16 cellular contexts compared by ENCODE assay signal in the genomic region with DNA sequence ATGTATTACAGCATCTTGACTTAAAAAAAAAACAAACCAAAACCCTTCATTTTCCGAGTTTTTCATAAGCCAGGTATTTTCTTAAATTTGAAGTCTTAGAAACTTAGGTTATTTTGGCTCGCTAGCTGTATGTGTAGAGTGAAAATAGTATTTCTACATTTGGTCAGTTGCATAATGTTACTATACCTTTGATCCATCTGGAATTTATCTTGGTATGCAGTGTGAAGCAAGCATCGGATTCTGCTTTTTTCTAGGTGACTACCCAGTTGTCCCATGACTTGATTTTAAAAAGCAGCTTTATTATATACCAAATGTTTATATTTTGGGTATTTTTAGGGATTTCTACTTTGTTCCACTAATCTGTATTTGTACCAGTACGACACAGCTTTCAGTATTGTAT. TPM values are rescaled to one million over a fixed set of nuclear protein-coding genes. Genes with fewer than 3 reads are reported as not detected.
DNase-seq lines count a peak whose midpoint lies in the region; ATAC-seq, FAIRE-seq and TF ChIP-seq lines count a peak whose summit lies in the region.
"Had no signal": no experiment of that assay in that cellular context is flagged by ENCODE, and none has a peak within 500 bp of the region (broad histone marks: within the 10 kb centered on the region; RNA-seq: fewer than 3 reads in every experiment).

No MANE protein-coding gene starts in this region.

- no peaks in the 10 kb centered on the region for H3K27me3 ChIP-seq in HepG2 (ENCODE audit: control insufficient read depth in 1 of 2, insufficient read depth in 2 of 2, low read length in 2 of 2)
- H3K27me3 ChIP-seq in ovary = no peaks in the 10 kb centered on the region
- H3K27me3 ChIP-seq: BLaER1 treated with 17β-estradiol and CSF1 and Interleukin-3, amounts not matched to agents 10 nM and 100 nM had no signal

- no peak overlapping the region for H3K9ac ChIP-seq in HepG2 (ENCODE audit: insufficient read depth, low read depth, low read length)
- H3K9ac ChIP-seq: BLaER1 treated with 17β-estradiol and CSF1 and Interleukin-3, amounts not matched to agents 10 nM and 100 nM had no signal

- no TSS peak for BruUV-seq in HepG2 (replicated peaks; lab: Mats Ljungman, UMichigan)

- H3K27ac ChIP-seq in HepG2 (ENCODE audit: extremely low read length, insufficient read depth, low read length) (no peak overlapping the region), ovary (no peak overlapping the region)
- H3K27ac ChIP-seq: BLaER1 treated with 17β-estradiol and CSF1 and Interleukin-3, amounts not matched to agents 10 nM and 100 nM had no signal

- intact Hi-C loops in HepG2 (cut with micrococcal nuclease; ENCODE audit: unreplicated experiment) = no loop called here
- intact Hi-C loops in ovary (cut with DNase I) = loop anchor here in 1 of 4 donors (10.0 kb wide), 1 partner anchor 1052 kb away; no protein-coding TSS in a partner anchor

- FAIRE-seq in H54 (lab: Jason Lieb, UNC) = peak; percentile 50
- FAIRE-seq in HepG2 (lab: Jason Lieb, UNC) = no peak
- FAIRE-seq: GM12878, GM19239 had no signal

- peak; percentile 53 for ATAC-seq in HepG2
- ATAC-seq: CD8-positive, alpha-beta T cell; GM12878 had no signal

- H3K9me3 ChIP-seq in HepG2 (ENCODE audit: low read length) = no peaks in the 10 kb centered on the region
- no peaks in the 10 kb centered on the region for H3K9me3 ChIP-seq in ovary

- CTCF ChIA-PET in HepG2 (lab: Yijun Ruan, JAX; ENCODE audit: low intra/inter-chr PET ratio, low total read pairs) = no interaction called here

- in situ Hi-C loops in HepG2 (cut with HindIII; ENCODE audit: extremely low pct_ligation_motif_present, low pct_unique_long_range_greater_than_20kb) = no loop called here
- in situ Hi-C loops in GM13976 (cut with MboI; ENCODE audit: low sequenced_read_pairs, unreplicated experiment) = no loop called here

- no peak for TF ChIP-seq EP300 in HepG2 (IDR thresholded peaks at IDR 0.05; ENCODE audit: low read depth in 2 of 2, low read length in 2 of 2)
- no peak for TF ChIP-seq EP300 in HepG2 (CRISPR knock-in tag; IDR thresholded peaks at IDR 0.05; ENCODE audit: borderline replicate concordance)
- TF ChIP-seq EP300 in ovary (IDR thresholded peaks at IDR 0.05) = no peak

- H3K36me3 ChIP-seq in HepG2 (replicated peaks in 1 of 2; ENCODE audit: control insufficient read depth in 1 of 2, insufficient read depth in 2 of 2, low read length in 2 of 2) (peaks cover 4% of the 10 kb centered on the region in 2 experiments; a peak in 4 of 5 replicates), ovary (no peaks in the 10 kb centered on the region)

- peaks cover 71% of the 10 kb centered on the region for H3K79me2 ChIP-seq in HepG2 (ENCODE audit: insufficient read depth, low read length)

- H3K4me2 ChIP-seq in HepG2 (ENCODE audit: low read depth, low read length) = no peak overlapping the region
- H3K4me2 ChIP-seq: BLaER1 treated with 17β-estradiol and CSF1 and Interleukin-3, amounts not matched to agents 10 nM and 100 nM had no signal

- TF ChIP-seq CTCF in fibroblast of the aortic adventitia (IDR thresholded peaks at IDR 0.05; ENCODE audit: insufficient read depth, low read length) = no peak
- TF ChIP-seq CTCF in HepG2 (CRISPR knock-in tag; IDR thresholded peaks at IDR 0.05) = no peak
- no peak for TF ChIP-seq CTCF in ovary (IDR thresholded peaks at IDR 0.05)
- no peak for TF ChIP-seq CTCF in GM13976 (IDR thresholded peaks at IDR 0.05; ENCODE audit: borderline replicate concordance, control extremely low read depth, extremely low read depth, insufficient read depth, missing control alignments)

- H3K4me1 ChIP-seq in HepG2 (ENCODE audit: insufficient read depth, low read length) (peaks cover 12% of the 10 kb centered on the region), ovary (ENCODE audit: insufficient read depth) (peaks cover 8% of the 10 kb centered on the region)

- 77% methylated on average over 4 of the region's 4 CpGs for WGBS in HepG2 (ENCODE audit: low lambda C conversion rate)
- 78 to 90% (median 85%) methylated on average over 4 of the region's 4 CpGs for WGBS in ovary, 3 donors

- H4K20me1 ChIP-seq in HepG2 (ENCODE audit: insufficient read depth, low read length) = peaks cover 2% of the 10 kb centered on the region; the same call in 1 of the 2 replicates

- no peak for TF ChIP-seq RAD21 in HepG2 (CRISPR knock-in tag; IDR thresholded peaks at IDR 0.05)

- no peak overlapping the region for H2AFZ ChIP-seq in HepG2 (ENCODE audit: low read length)

- no peak for DNase-seq in H54 (ENCODE audit: insufficient read length, low spot score)
- DNase-seq in amniotic epithelial cell (ENCODE audit: low read depth) = peak; percentile 54
- DNase-seq in fibroblast of the aortic adventitia (ENCODE audit: low read depth) = peak; percentile 27
- DNase-seq in HepG2 (ENCODE audit: low spot score) = peak; percentile 22
- no peak for DNase-seq in ovary
- no peak for DNase-seq in SIG-M5 treated with dmso at 0.1 percent for 504 hours (lab: John Stamatoyannopoulos, UW; ENCODE audit: unreplicated experiment)
- no peak for DNase-seq in NCI-H526 (lab: John Stamatoyannopoulos, UW)
- no peak for DNase-seq in GM13976 (ENCODE audit: low spot score)
- DNase-seq: Calu3; CD8-positive, alpha-beta T cell; DMS79 treated with DMSO at 0.1 percent for 48 hours; GOT3; H9 had no signal

- TF ChIP-seq POLR2A in H54 (IDR thresholded peaks at IDR 0.05; ENCODE audit: low read depth, low read length) = no peak
- no peak for TF ChIP-seq POLR2A in HepG2 (IDR thresholded peaks at IDR 0.05; ENCODE audit: insufficient read depth in 1 of 2, low read depth in 2 of 2, low read length in 2 of 2)
- no peak for TF ChIP-seq POLR2A in ovary (IDR thresholded peaks at IDR 0.05)

- POLR2A ChIA-PET in HepG2 (lab: Yijun Ruan, JAX) = no interaction called here

- no peak overlapping the region for H3K4me3 ChIP-seq in fibroblast of the aortic adventitia (ENCODE audit: low read depth, low read length)
- H3K4me3 ChIP-seq in HepG2 (replicated peaks in 1 of 3; ENCODE audit: insufficient read depth in 1 of 3, low read depth in 2 of 3, low read length in 3 of 3) = no peak overlapping the region
- H3K4me3 ChIP-seq in ovary = no peak overlapping the region
- H3K4me3 ChIP-seq: BLaER1 treated with 17β-estradiol and CSF1 and Interleukin-3, amounts not matched to agents 10 nM and 100 nM; GM12878 had no signal

TF ChIP-seq in HepG2, 621 proteins besides CTCF, POLR2A, EP300 and RAD21:
- TF ChIP-seq ZNF550 (CRISPR knock-in tag; IDR thresholded peaks at IDR 0.05; ENCODE audit: borderline replicate concordance) = no peak
- TF ChIP-seq ZNF569 (CRISPR knock-in tag; IDR thresholded peaks at IDR 0.05; ENCODE audit: borderline replicate concordance) = no peak
- no peak for TF ChIP-seq ZFP62 (CRISPR knock-in tag; IDR thresholded peaks at IDR 0.05)
- peak; percentile 68 for TF ChIP-seq CEBPB (IDR thresholded peaks at IDR 0.05; ENCODE audit: borderline replicate concordance, low read depth, low read length)
- no peak for TF ChIP-seq ZNF747 (CRISPR knock-in tag; IDR thresholded peaks at IDR 0.05; ENCODE audit: borderline replicate concordance)
- TF ChIP-seq TEAD3 (CRISPR knock-in tag; optimal IDR thresholded peaks at IDR 0.05; ENCODE audit: borderline replicate concordance) = peak; percentile 71
- TF ChIP-seq RFXANK (CRISPR knock-in tag; IDR thresholded peaks at IDR 0.05) = no peak
- no peak for TF ChIP-seq ZNF577 (CRISPR knock-in tag; IDR thresholded peaks at IDR 0.05; ENCODE audit: borderline replicate concordance, low read depth)
- no peak for TF ChIP-seq ARID2 (CRISPR knock-in tag; IDR thresholded peaks at IDR 0.05; ENCODE audit: borderline replicate concordance)
- TF ChIP-seq ZFP82 (CRISPR knock-in tag; IDR thresholded peaks at IDR 0.05; ENCODE audit: borderline replicate concordance) = no peak

RNA-seq across cellular contexts. Expression of a gene that starts 27.7 kb away (rescaled TPM):
- total RNA-seq in fibroblast of the aortic adventitia (ENCODE audit: low replicate concordance) = 27.5 and 57.1 TPM in 2 replicates
- 19.5 and 25.0 TPM in 2 replicates for total RNA-seq in HepG2 (2016; rRNA removed; fragmentation: Illumina TruSeq; extraction: Trizol)
- total RNA-seq in HepG2 (2016; cell fraction: cytosol; rRNA removed; fragmentation: Illumina TruSeq; extraction: Trizol; ENCODE audit: low read depth) = 11.2 and 12.8 TPM in 2 replicates
- total RNA-seq in HepG2 (2016; cell fraction: insoluble cytoplasmic fraction; rRNA removed; fragmentation: Illumina TruSeq; extraction: Trizol) = 20.1 and 22.4 TPM in 2 replicates
- 30.4 and 31.7 TPM in 2 replicates for total RNA-seq in HepG2 (2016; cell fraction: membrane; rRNA removed; fragmentation: Illumina TruSeq; extraction: Trizol)
- 10.6 and 14.8 TPM in 2 replicates for total RNA-seq in HepG2 (2016; cell fraction: nucleus; rRNA removed; fragmentation: Illumina TruSeq; extraction: Trizol)
- 39.9 and 40.5 TPM in 2 replicates for polyA plus RNA-seq in HepG2 (2011; rRNA removed)
- polyA plus RNA-seq in HepG2 (2011; cell fraction: cytosol; rRNA removed) = 31.0 and 35.5 TPM in 2 replicates
- 14.8 and 17.8 TPM in 2 replicates for polyA plus RNA-seq in HepG2 (2011; cell fraction: nucleus; rRNA removed)
- 25.4 and 29.3 TPM in 2 replicates for polyA plus RNA-seq in HepG2 (2012)
- 12.6 and 14.8 TPM in 2 replicates for polyA plus RNA-seq in HepG2 (2016; cell fraction: cytosol; fragmentation: Illumina TruSeq; extraction: Trizol; ENCODE audit: low read depth)
- 38.0 and 43.8 TPM in 2 replicates for polyA plus RNA-seq in HepG2 (2016; cell fraction: insoluble cytoplasmic fraction; fragmentation: Illumina TruSeq; extraction: Trizol; ENCODE audit: low read depth)
- 35.6 and 36.0 TPM in 2 replicates for polyA plus RNA-seq in HepG2 (2016; cell fraction: membrane; fragmentation: Illumina TruSeq; extraction: Trizol; ENCODE audit: low read depth)
- polyA plus RNA-seq in HepG2 (2016; cell fraction: nucleus; fragmentation: Illumina TruSeq; extraction: Trizol; ENCODE audit: insufficient read depth, low read depth) = 27.9 and 28.4 TPM in 2 replicates
- polyA minus RNA-seq in HepG2 (2011; rRNA and poly(A)+ RNA removed; ENCODE audit: low replicate concordance) = 46.0 and 93.6 TPM in 2 replicates
- 21.2 and 24.1 TPM in 2 replicates for polyA minus RNA-seq in HepG2 (2011; cell fraction: cytosol; rRNA and poly(A)+ RNA removed)
- 14.9 and 19.9 TPM in 2 replicates for polyA minus RNA-seq in HepG2 (2011; cell fraction: nucleus; rRNA and poly(A)+ RNA removed)
- 10 to 100 TPM; 25.8 to 52.8 (median 44.8) TPM for total RNA-seq in ovary
- 10 to 100 TPM; 42.1 to 93.9 TPM for polyA plus RNA-seq in ovary

Comparison
In these comparisons a context has a peak if more than half of its experiments do, and no peak if none do; other contexts are left out.
1. DNase-seq: peak in amniotic epithelial cell (single experiment), fibroblast of the aortic adventitia (single experiment) and HepG2 (single experiment); none in H54 (single experiment), ovary (0 of 5), SIG-M5 treated with dmso at 0.1 percent for 504 hours (single experiment), NCI-H526 (0 of 2) and GM13976 (single experiment).